8 cellular contexts compared by ENCODE assay signal in genomic region chr17:19766421-19767270, GRCh38. TPM values are rescaled to one million over a fixed set of nuclear protein-coding genes. Genes with fewer than 3 reads are reported as not detected.
A peak's percentile ranks its signal among the peaks of the same experiment; 100 is the strongest.
DNase-seq lines count a peak whose midpoint lies in the region; ATAC-seq and TF ChIP-seq lines count a peak whose summit lies in the region.

No MANE protein-coding gene starts in this region.

- H3K4me3 ChIP-seq in GM12864 (ENCODE audit: low read depth, low read length) (no peak overlapping the region), epithelial cell of esophagus (ENCODE audit: low read length) (no peak overlapping the region)

- H3K4me1 Mint-ChIP-seq in naive B cell = peaks cover 0 to 5% (median 3%) of the 10 kb centered on the region in 3 donors
- H3K4me1 Mint-ChIP-seq in stimulated activated effector memory CD8-positive, alpha-beta T cell treated with anti-CD3 and anti-CD28 coated beads, Interleukin-12 subunit alpha, Interleukin-12 subunit beta, amount 100 ng/mL, for 72 hours = peaks cover 30% of the 10 kb centered on the region

- DNase-seq in GM12864 (ENCODE audit: low read depth) (no peak), NOMO-1 treated with dmso at 0.1 percent for 144 hours (lab: John Stamatoyannopoulos, UW; ENCODE audit: unreplicated experiment) (peak; percentile 42), epithelial cell of esophagus (ENCODE audit: low read depth) (peak; percentile 72), naive B cell (peak; percentile 69)
- DNase-seq in activated CD8-positive, alpha-beta memory T cell treated with anti-CD3 and anti-CD28 coated beads, Interleukin-2, amount 50 U/mL, for 24 hours (ENCODE audit: extremely low read depth) = peak; percentile 42
- DNase-seq in stimulated activated effector memory CD8-positive, alpha-beta T cell treated with anti-CD3 and anti-CD28 coated beads, Interleukin-12 subunit alpha, Interleukin-12 subunit beta, amount 100 ng/mL, for 72 hours (ENCODE audit: low spot score in 2 of 2) = peak; percentile 82 to 87

- H3K4me3 Mint-ChIP-seq in naive B cell = no peak overlapping the region
- H3K4me3 Mint-ChIP-seq in stimulated activated effector memory CD8-positive, alpha-beta T cell treated with anti-CD3 and anti-CD28 coated beads, Interleukin-12 subunit alpha, Interleukin-12 subunit beta, amount 100 ng/mL, for 72 hours = no peak overlapping the region

- ATAC-seq in HG03196 (IDR thresholded peaks at IDR 0.05; ENCODE audit: unreplicated experiment) (peak; percentile 56), naive B cell (ENCODE audit: low read depth in 2 of 2) (peak; percentile 88 to 92), GM19324 (IDR thresholded peaks at IDR 0.05; ENCODE audit: low FRiP score, unreplicated experiment) (no peak)
- ATAC-seq in stimulated activated effector memory CD8-positive, alpha-beta T cell treated with anti-CD3 and anti-CD28 coated beads, Interleukin-12 subunit alpha, Interleukin-12 subunit beta, amount 100 ng/mL, for 72 hours = peak; percentile 86

- H3K9me3 Mint-ChIP-seq in naive B cell = no peaks in the 10 kb centered on the region
- H3K9me3 Mint-ChIP-seq in stimulated activated effector memory CD8-positive, alpha-beta T cell treated with anti-CD3 and anti-CD28 coated beads, Interleukin-12 subunit alpha, Interleukin-12 subunit beta, amount 100 ng/mL, for 72 hours = no peaks in the 10 kb centered on the region

- peaks cover 11 to 40% (median 19%) of the 10 kb centered on the region in 3 donors for H3K27me3 Mint-ChIP-seq in naive B cell

- TF ChIP-seq CTCF in GM12864 (IDR thresholded peaks at IDR 0.05; ENCODE audit: low read depth, low read length, missing control alignments) (peak; percentile 98), epithelial cell of esophagus (IDR thresholded peaks at IDR 0.05; ENCODE audit: insufficient read depth, low read depth, low read length, missing control alignments) (peak; percentile 98)

- no peaks in the 10 kb centered on the region for H3K36me3 Mint-ChIP-seq in naive B cell
- no peaks in the 10 kb centered on the region for H3K36me3 Mint-ChIP-seq in stimulated activated effector memory CD8-positive, alpha-beta T cell treated with anti-CD3 and anti-CD28 coated beads, Interleukin-12 subunit alpha, Interleukin-12 subunit beta, amount 100 ng/mL, for 72 hours

- peak overlapping the region in 1 of 6 donors; percentile 93 for H3K27ac Mint-ChIP-seq in naive B cell
- no peak overlapping the region for H3K27ac Mint-ChIP-seq in stimulated activated effector memory CD8-positive, alpha-beta T cell treated with anti-CD3 and anti-CD28 coated beads, Interleukin-12 subunit alpha, Interleukin-12 subunit beta, amount 100 ng/mL, for 72 hours

RNA-seq across cellular contexts. Expression of gene ALDH3A1, which starts 18.5 kb away (rescaled TPM):
- under 1 TPM in 1 of 6 donors, not detected in 5; 0.19 TPM for polyA plus RNA-seq in naive B cell (ENCODE audit: low read depth in 6 of 6)

RNA-seq across cellular contexts. Expression of gene SLC47A2, which starts 50.3 kb away (rescaled TPM):
- not detected for polyA plus RNA-seq in naive B cell (ENCODE audit: low read depth in 6 of 6)
